1 cellular context compared by ENCODE assay signal in the genomic region with DNA sequence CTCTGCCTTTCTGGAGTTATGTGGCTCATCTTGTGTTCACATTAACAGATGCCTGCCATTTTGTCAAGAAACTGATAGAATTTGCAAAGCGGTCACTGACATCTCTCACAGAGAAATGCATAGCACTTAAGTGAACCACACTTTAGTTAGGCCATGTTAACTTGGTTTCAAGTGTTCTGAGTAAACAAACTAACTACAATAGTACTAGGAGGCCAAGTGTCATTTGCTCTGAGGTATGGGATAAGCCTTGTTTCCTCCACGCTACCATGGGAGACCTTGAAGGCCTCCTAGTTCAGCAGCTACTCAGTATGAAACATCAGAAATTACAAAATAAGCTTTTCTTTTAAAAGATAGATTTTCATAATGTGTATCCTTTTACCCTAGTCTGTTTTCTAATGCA.
TF ChIP-seq lines count a peak whose summit lies in the region.

No MANE protein-coding gene starts in this region.

TF ChIP-seq in H1, 55 proteins besides CTCF, POLR2A, EP300 and RAD21:
- TF ChIP-seq USF2 (IDR thresholded peaks at IDR 0.05; ENCODE audit: low read length) (no peak), JUN (IDR thresholded peaks at IDR 0.05; ENCODE audit: low read depth, low read length) (no peak), SIRT6 (IDR thresholded peaks at IDR 0.05; ENCODE audit: low read length) (no peak), POU5F1 (IDR thresholded peaks at IDR 0.05; ENCODE audit: low read depth, low read length) (no peak), ATF2 (IDR thresholded peaks at IDR 0.05; ENCODE audit: low read length) (no peak), MAFK (IDR thresholded peaks at IDR 0.05; ENCODE audit: low read depth, low read length) (no peak), HDAC6 (IDR thresholded peaks at IDR 0.05; ENCODE audit: low read depth, low read length) (no peak), CBX5 (IDR thresholded peaks at IDR 0.05; ENCODE audit: low read depth, low read length) (no peak), BACH1 (IDR thresholded peaks at IDR 0.05; ENCODE audit: low read length) (no peak)
- TF ChIP-seq, protein P1, sequence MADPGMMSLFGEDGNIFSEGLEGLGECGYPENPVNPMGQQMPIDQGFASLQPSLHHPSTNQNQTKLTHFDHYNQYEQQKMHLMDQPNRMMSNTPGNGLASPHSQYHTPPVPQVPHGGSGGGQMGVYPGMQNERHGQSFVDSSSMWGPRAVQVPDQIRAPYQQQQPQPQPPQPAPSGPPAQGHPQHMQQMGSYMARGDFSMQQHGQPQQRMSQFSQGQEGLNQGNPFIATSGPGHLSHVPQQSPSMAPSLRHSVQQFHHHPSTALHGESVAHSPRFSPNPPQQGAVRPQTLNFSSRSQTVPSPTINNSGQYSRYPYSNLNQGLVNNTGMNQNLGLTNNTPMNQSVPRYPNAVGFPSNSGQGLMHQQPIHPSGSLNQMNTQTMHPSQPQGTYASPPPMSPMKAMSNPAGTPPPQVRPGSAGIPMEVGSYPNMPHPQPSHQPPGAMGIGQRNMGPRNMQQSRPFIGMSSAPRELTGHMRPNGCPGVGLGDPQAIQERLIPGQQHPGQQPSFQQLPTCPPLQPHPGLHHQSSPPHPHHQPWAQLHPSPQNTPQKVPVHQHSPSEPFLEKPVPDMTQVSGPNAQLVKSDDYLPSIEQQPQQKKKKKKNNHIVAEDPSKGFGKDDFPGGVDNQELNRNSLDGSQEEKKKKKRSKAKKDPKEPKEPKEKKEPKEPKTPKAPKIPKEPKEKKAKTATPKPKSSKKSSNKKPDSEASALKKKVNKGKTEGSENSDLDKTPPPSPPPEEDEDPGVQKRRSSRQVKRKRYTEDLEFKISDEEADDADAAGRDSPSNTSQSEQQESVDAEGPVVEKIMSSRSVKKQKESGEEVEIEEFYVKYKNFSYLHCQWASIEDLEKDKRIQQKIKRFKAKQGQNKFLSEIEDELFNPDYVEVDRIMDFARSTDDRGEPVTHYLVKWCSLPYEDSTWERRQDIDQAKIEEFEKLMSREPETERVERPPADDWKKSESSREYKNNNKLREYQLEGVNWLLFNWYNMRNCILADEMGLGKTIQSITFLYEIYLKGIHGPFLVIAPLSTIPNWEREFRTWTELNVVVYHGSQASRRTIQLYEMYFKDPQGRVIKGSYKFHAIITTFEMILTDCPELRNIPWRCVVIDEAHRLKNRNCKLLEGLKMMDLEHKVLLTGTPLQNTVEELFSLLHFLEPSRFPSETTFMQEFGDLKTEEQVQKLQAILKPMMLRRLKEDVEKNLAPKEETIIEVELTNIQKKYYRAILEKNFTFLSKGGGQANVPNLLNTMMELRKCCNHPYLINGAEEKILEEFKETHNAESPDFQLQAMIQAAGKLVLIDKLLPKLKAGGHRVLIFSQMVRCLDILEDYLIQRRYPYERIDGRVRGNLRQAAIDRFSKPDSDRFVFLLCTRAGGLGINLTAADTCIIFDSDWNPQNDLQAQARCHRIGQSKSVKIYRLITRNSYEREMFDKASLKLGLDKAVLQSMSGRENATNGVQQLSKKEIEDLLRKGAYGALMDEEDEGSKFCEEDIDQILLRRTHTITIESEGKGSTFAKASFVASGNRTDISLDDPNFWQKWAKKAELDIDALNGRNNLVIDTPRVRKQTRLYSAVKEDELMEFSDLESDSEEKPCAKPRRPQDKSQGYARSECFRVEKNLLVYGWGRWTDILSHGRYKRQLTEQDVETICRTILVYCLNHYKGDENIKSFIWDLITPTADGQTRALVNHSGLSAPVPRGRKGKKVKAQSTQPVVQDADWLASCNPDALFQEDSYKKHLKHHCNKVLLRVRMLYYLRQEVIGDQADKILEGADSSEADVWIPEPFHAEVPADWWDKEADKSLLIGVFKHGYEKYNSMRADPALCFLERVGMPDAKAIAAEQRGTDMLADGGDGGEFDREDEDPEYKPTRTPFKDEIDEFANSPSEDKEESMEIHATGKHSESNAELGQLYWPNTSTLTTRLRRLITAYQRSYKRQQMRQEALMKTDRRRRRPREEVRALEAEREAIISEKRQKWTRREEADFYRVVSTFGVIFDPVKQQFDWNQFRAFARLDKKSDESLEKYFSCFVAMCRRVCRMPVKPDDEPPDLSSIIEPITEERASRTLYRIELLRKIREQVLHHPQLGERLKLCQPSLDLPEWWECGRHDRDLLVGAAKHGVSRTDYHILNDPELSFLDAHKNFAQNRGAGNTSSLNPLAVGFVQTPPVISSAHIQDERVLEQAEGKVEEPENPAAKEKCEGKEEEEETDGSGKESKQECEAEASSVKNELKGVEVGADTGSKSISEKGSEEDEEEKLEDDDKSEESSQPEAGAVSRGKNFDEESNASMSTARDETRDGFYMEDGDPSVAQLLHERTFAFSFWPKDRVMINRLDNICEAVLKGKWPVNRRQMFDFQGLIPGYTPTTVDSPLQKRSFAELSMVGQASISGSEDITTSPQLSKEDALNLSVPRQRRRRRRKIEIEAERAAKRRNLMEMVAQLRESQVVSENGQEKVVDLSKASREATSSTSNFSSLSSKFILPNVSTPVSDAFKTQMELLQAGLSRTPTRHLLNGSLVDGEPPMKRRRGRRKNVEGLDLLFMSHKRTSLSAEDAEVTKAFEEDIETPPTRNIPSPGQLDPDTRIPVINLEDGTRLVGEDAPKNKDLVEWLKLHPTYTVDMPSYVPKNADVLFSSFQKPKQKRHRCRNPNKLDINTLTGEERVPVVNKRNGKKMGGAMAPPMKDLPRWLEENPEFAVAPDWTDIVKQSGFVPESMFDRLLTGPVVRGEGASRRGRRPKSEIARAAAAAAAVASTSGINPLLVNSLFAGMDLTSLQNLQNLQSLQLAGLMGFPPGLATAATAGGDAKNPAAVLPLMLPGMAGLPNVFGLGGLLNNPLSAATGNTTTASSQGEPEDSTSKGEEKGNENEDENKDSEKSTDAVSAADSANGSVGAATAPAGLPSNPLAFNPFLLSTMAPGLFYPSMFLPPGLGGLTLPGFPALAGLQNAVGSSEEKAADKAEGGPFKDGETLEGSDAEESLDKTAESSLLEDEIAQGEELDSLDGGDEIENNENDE (IDR thresholded peaks at IDR 0.05; ENCODE audit: insufficient replicate concordance, low read length), result no peak
